In the genomic region with DNA sequence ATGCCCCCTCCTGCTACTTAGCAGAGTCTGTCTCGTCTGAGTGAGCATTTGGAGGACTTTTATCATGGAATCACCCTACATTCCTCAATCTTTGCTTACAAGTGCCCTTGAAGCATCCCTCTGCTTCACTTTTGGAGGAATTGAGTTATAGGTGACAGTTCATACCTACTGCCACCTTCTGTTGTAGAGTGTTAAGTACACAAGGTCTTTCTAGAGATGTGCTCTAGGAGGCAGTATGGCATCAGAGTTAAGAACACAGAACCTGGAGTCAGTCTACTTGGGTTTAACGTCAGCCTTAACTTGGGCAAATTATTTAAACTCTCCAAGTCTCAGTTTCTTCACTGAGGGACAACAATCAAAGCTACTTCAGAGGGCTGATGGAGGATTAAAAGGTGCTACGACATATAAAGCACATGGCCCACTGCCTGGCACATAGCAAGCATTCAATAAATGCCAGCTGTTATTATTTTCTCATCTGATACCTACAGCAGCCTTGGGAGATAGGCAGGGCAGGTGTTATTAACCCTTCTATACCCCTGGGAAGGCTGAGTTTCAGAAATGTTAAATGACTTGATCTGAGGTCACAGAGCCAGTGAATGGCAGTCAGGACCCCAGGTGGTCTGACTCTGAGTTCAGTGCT, we compare ENCODE assay signal across 8 cellular contexts.
DNase-seq lines count a peak whose midpoint lies in the region; ATAC-seq, FAIRE-seq and TF ChIP-seq lines count a peak whose summit lies in the region.

No MANE protein-coding gene starts in this region.

- H3K27ac ChIP-seq in endothelial cell of umbilical vein (ENCODE audit: insufficient read depth, low read depth, low read length) = no peak overlapping the region
- H3K27ac ChIP-seq in small intestine (ENCODE audit: low read depth in 1 of 2, low read length in 1 of 2) = no peak overlapping the region

- peak; percentile 12 for DNase-seq in EH (ENCODE audit: low read depth)
- peak; percentile 51 to 60 for DNase-seq in NCI-H526 (lab: John Stamatoyannopoulos, UW)
- peak; percentile 26 for DNase-seq in endothelial cell of umbilical vein (ENCODE audit: low read depth, low spot score)
- peak; percentile 28 for DNase-seq in small intestine
- no peak for DNase-seq in activated naive CD4-positive, alpha-beta T cell treated with anti-CD3 and anti-CD28 coated beads, Interleukin-2, amount 50 U/mL, for 16 hours
- DNase-seq in amniotic stem cell (lab: John Stamatoyannopoulos, UW) = no peak

- peak; percentile 27 to 33 for TF ChIP-seq CTCF in endothelial cell of umbilical vein (IDR thresholded peaks at IDR 0.05; ENCODE audit: extremely low read depth in 1 of 2, insufficient read depth in 1 of 2, low read depth in 1 of 2, low read length in 2 of 2)

- H3K9me3 ChIP-seq in endothelial cell of umbilical vein (replicated peaks; ENCODE audit: control insufficient read depth, insufficient read depth, low read length) (no peaks in the 10 kb centered on the region), small intestine (ENCODE audit: control insufficient read depth, low read depth) (no peaks in the 10 kb centered on the region)

- H3K79me2 ChIP-seq in endothelial cell of umbilical vein (ENCODE audit: control insufficient read depth, insufficient read depth, low read length) = no peaks in the 10 kb centered on the region

- no peaks in the 10 kb centered on the region for H3K9me1 ChIP-seq in endothelial cell of umbilical vein (replicated peaks; ENCODE audit: control insufficient read depth, extremely low read depth, insufficient read depth, low read length)

- ATAC-seq in GM21723 (IDR thresholded peaks at IDR 0.05; ENCODE audit: unreplicated experiment) (peak; percentile 61), HG02678 (IDR thresholded peaks at IDR 0.05; ENCODE audit: unreplicated experiment) (no peak)

- CTCF ChIA-PET in endothelial cell of umbilical vein (lab: Charles Lee) = no interaction called here

- FAIRE-seq in endothelial cell of umbilical vein (lab: Jason Lieb, UNC) = no peak
- FAIRE-seq in small intestine (lab: Jason Lieb, UNC) = no peak

- no peaks in the 10 kb centered on the region for H3K27me3 ChIP-seq in endothelial cell of umbilical vein (ENCODE audit: control insufficient read depth in 2 of 2, insufficient read depth in 2 of 2, low read length in 2 of 2)
- peaks cover 0 to 2% of the 10 kb centered on the region in 2 donors for H3K27me3 ChIP-seq in small intestine (ENCODE audit: control insufficient read depth in 2 of 2, insufficient read depth in 2 of 2, low read length in 2 of 2)

- H3K4me1 ChIP-seq in endothelial cell of umbilical vein (ENCODE audit: control insufficient read depth, extremely low read depth, insufficient read depth, low read length) (no peaks in the 10 kb centered on the region), small intestine (ENCODE audit: control insufficient read depth in 2 of 2, insufficient read depth in 1 of 2, low read depth in 1 of 2, low read length in 1 of 2) (no peaks in the 10 kb centered on the region)

- no peak overlapping the region for H3K4me2 ChIP-seq in endothelial cell of umbilical vein (ENCODE audit: insufficient read depth, low read length)

- no peak for TF ChIP-seq POLR2A in endothelial cell of umbilical vein (IDR thresholded peaks at IDR 0.05; ENCODE audit: low read depth, low read length)

- no peak overlapping the region for H3K4me3 ChIP-seq in endothelial cell of umbilical vein (replicated peaks in 1 of 3; ENCODE audit: insufficient read depth in 1 of 3, low read depth in 1 of 3, low read length in 3 of 3)
- no peak overlapping the region for H3K4me3 ChIP-seq in small intestine (ENCODE audit: low read depth in 1 of 2, low read length in 2 of 2)

- no peak overlapping the region for H3K9ac ChIP-seq in endothelial cell of umbilical vein (replicated peaks; ENCODE audit: extremely low read depth, insufficient read depth, low read length)

- WGBS in small intestine, 3 donors = 14 to 20% (median 17%) methylated on average over 3 of the region's 3 CpGs

- intact Hi-C loops in endothelial cell of umbilical vein (cut with micrococcal nuclease) = no loop called here

- dilution Hi-C loops in endothelial cell of umbilical vein (cut with MboI; ENCODE audit: extremely low pct_ligation_motif_present, low sequenced_read_pairs) = no loop called here

- POLR2A ChIA-PET in endothelial cell of umbilical vein (lab: Charles Lee) = no interaction called here

- BruUV-seq in endothelial cell of umbilical vein (replicated peaks; lab: Mats Ljungman, UMichigan) = no TSS peak

- H3K36me3 ChIP-seq in endothelial cell of umbilical vein (ENCODE audit: control insufficient read depth in 2 of 2, extremely low read depth in 1 of 2, insufficient read depth in 2 of 2, low read length in 2 of 2) (no peaks in the 10 kb centered on the region), small intestine (ENCODE audit: control insufficient read depth in 2 of 2, insufficient read depth in 2 of 2, low read length in 2 of 2) (no peaks in the 10 kb centered on the region)

- H2AFZ ChIP-seq in endothelial cell of umbilical vein (ENCODE audit: low read depth, low read length) = no peak overlapping the region

- H4K20me1 ChIP-seq in endothelial cell of umbilical vein (replicated peaks; ENCODE audit: control insufficient read depth, extremely low read depth, insufficient read depth, low read length) = no peaks in the 10 kb centered on the region

TF ChIP-seq in endothelial cell of umbilical vein, 7 proteins besides CTCF, POLR2A, EP300 and RAD21:
- TF ChIP-seq MYC (IDR thresholded peaks at IDR 0.05; ENCODE audit: low read depth, low read length) (no peak), GATA2 (IDR thresholded peaks at IDR 0.05; ENCODE audit: insufficient read depth, insufficient read length, low read depth, low read length) (no peak), JUN (IDR thresholded peaks at IDR 0.05; ENCODE audit: borderline replicate concordance, insufficient read depth, insufficient read length, low read depth) (no peak), EZH2 (IDR thresholded peaks at IDR 0.05; ENCODE audit: borderline replicate concordance, low read depth, low read length, severe bottlenecking) (no peak), FOS (IDR thresholded peaks at IDR 0.05; ENCODE audit: borderline replicate concordance, insufficient read depth, low read length) (no peak), POLR2AphosphoS5 (IDR thresholded peaks at IDR 0.05; ENCODE audit: insufficient read depth, low read depth, low read length) (no peak)
- TF ChIP-seq, protein P1, sequence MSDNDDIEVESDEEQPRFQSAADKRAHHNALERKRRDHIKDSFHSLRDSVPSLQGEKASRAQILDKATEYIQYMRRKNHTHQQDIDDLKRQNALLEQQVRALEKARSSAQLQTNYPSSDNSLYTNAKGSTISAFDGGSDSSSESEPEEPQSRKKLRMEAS (IDR thresholded peaks at IDR 0.05; ENCODE audit: insufficient read depth, insufficient read length) = no peak
TF ChIP-seq in endothelial cell of umbilical vein: peak in this region for 0.

Comparison
In these comparisons a context has a peak if more than half of its experiments do, and no peak if none do; other contexts are left out.
1. DNase-seq: peak in EH (single experiment), NCI-H526 (2 of 2), endothelial cell of umbilical vein (single experiment) and small intestine (single experiment); none in activated naive CD4-positive, alpha-beta T cell treated with anti-CD3 and anti-CD28 coated beads, Interleukin-2, amount 50 U/mL, for 16 hours (single experiment) and amniotic stem cell (single experiment).